21 cellular contexts compared by ENCODE assay signal in the genomic region with DNA sequence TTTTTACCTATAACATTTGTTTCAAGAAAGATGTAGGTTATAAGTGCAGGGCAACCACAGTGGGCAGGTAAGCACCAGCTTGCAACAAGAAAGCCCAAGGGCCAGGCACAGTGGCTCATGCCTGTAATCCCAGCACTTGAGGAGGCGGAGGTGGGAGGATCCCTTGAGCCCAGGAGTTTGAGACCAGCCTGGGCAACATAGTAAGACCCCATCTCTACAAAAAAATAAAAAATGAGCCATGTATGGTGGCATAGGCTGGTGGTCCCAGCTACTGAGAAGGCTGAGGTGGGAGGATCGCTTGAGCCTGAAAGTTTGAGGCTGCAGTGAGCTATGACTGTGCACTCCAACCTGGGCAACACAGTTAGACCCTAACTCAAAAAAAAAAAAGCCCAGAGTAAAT. TPM values are rescaled to one million over a fixed set of nuclear protein-coding genes. Genes with fewer than 3 reads are reported as not detected.
DNase-seq lines count a peak whose midpoint lies in the region; ATAC-seq, FAIRE-seq and TF ChIP-seq lines count a peak whose summit lies in the region.
"Had no signal": no experiment of that assay in that cellular context is flagged by ENCODE, and none has a peak within 500 bp of the region (broad histone marks: within the 10 kb centered on the region; RNA-seq: fewer than 3 reads in every experiment).

No MANE protein-coding gene starts in this region.

- POLR2A ChIA-PET in HepG2 (lab: Yijun Ruan, JAX) = no interaction called here

- no peaks in the 10 kb centered on the region for H3K27me3 ChIP-seq in HepG2 (ENCODE audit: control insufficient read depth in 1 of 2, insufficient read depth in 2 of 2, low read length in 2 of 2)
- H3K27me3 ChIP-seq in right lobe of liver = no peaks in the 10 kb centered on the region
- no peaks in the 10 kb centered on the region for H3K27me3 ChIP-seq in astrocyte (ENCODE audit: insufficient read depth, low read length)
- no peaks in the 10 kb centered on the region for H3K27me3 ChIP-seq in endodermal cell (ENCODE audit: control insufficient read depth, insufficient read depth, low read length, poor library complexity, severe bottlenecking)
- no peaks in the 10 kb centered on the region for H3K27me3 ChIP-seq in prostate gland (replicated peaks; ENCODE audit: insufficient read depth)
- H3K27me3 ChIP-seq: BLaER1 treated with 17β-estradiol and CSF1 and Interleukin-3, amounts not matched to agents 10 nM and 100 nM had no signal

- TF ChIP-seq RAD21 in HepG2 (CRISPR knock-in tag; IDR thresholded peaks at IDR 0.05) = no peak

- H3K4me1 ChIP-seq in HepG2 (ENCODE audit: insufficient read depth, low read length) (no peaks in the 10 kb centered on the region), right lobe of liver (no peaks in the 10 kb centered on the region), astrocyte (ENCODE audit: insufficient read depth, low read length) (no peaks in the 10 kb centered on the region), endodermal cell (ENCODE audit: control insufficient read depth, insufficient read depth, low read length) (no peaks in the 10 kb centered on the region), prostate gland (replicated peaks) (no peaks in the 10 kb centered on the region)
- H3K4me1 ChIP-seq: A549, Caco-2 had no signal

- peaks cover 5% of the 10 kb centered on the region for H3K79me2 ChIP-seq in HepG2 (ENCODE audit: insufficient read depth, low read length)
- H3K79me2 ChIP-seq in astrocyte (ENCODE audit: insufficient read depth, low read length) = peaks cover 75% of the 10 kb centered on the region

- H3K27me3 Mint-ChIP-seq in astrocyte (ENCODE audit: low read depth, unreplicated experiment) (no peaks in the 10 kb centered on the region), endodermal cell (ENCODE audit: insufficient read depth) (no peaks in the 10 kb centered on the region)
- H3K27me3 Mint-ChIP-seq: B cell; CD4-positive, alpha-beta T cell had no signal

- H3K4me2 ChIP-seq in HepG2 (ENCODE audit: low read depth, low read length) = no peak overlapping the region
- H3K4me2 ChIP-seq in astrocyte (ENCODE audit: low read length) = no peak overlapping the region
- H3K4me2 ChIP-seq: A549; BLaER1 treated with 17β-estradiol and CSF1 and Interleukin-3, amounts not matched to agents 10 nM and 100 nM had no signal

- H3K27ac Mint-ChIP-seq in astrocyte (ENCODE audit: unreplicated experiment) (peak overlapping the region; percentile 41), endodermal cell (no peak overlapping the region)
- H3K27ac Mint-ChIP-seq: B cell; CD4-positive, alpha-beta T cell; CD8-positive, alpha-beta T cell had no signal

- H3K9me3 Mint-ChIP-seq in astrocyte (ENCODE audit: unreplicated experiment) (no peaks in the 10 kb centered on the region), endodermal cell (no peaks in the 10 kb centered on the region)
- H3K9me3 Mint-ChIP-seq: CD4-positive, alpha-beta T cell; CD8-positive, alpha-beta T cell had no signal

- TF ChIP-seq EP300 in HepG2 (IDR thresholded peaks at IDR 0.05; ENCODE audit: low read depth in 2 of 2, low read length in 2 of 2) (no peak), HepG2 (CRISPR knock-in tag; IDR thresholded peaks at IDR 0.05; ENCODE audit: borderline replicate concordance) (no peak)

- no peak for ATAC-seq in HepG2
- no peak for ATAC-seq in right lobe of liver
- ATAC-seq: A549; CD8-positive, alpha-beta T cell had no signal

- TF ChIP-seq CTCF in HepG2 (CRISPR knock-in tag; IDR thresholded peaks at IDR 0.05) (no peak), right lobe of liver (IDR thresholded peaks at IDR 0.05) (no peak), astrocyte (IDR thresholded peaks at IDR 0.05; ENCODE audit: insufficient read depth, low read depth, low read length) (no peak), endodermal cell (conservative IDR thresholded peaks at IDR 0.05) (no peak), prostate gland (IDR thresholded peaks at IDR 0.05) (no peak)

- CTCF ChIA-PET in HepG2 (lab: Yijun Ruan, JAX; ENCODE audit: low intra/inter-chr PET ratio, low total read pairs) = no interaction called here

- H3K9ac ChIP-seq in HepG2 (ENCODE audit: insufficient read depth, low read depth, low read length) (no peak overlapping the region), astrocyte (ENCODE audit: low read length) (no peak overlapping the region), endodermal cell (ENCODE audit: extremely low read depth, low read length, poor library complexity, severe bottlenecking) (no peak overlapping the region)

- intact Hi-C loops in HepG2 (cut with micrococcal nuclease; ENCODE audit: unreplicated experiment) (no loop called here), right lobe of liver (cut with DNase I) (no loop called here), prostate gland (cut with DNase I) (no loop called here)

- in situ Hi-C loops in HepG2 (cut with HindIII; ENCODE audit: extremely low pct_ligation_motif_present, low pct_unique_long_range_greater_than_20kb) = no loop called here

- H2AFZ ChIP-seq in HepG2 (ENCODE audit: low read length) = no peak overlapping the region
- no peak overlapping the region for H2AFZ ChIP-seq in astrocyte (ENCODE audit: low read depth, low read length)

- H3K4me3 ChIP-seq in HepG2 (replicated peaks in 1 of 3; ENCODE audit: insufficient read depth in 1 of 3, low read depth in 2 of 3, low read length in 3 of 3) (no peak overlapping the region), right lobe of liver (no peak overlapping the region), astrocyte (ENCODE audit: insufficient read depth, low read depth, low read length) (no peak overlapping the region), endodermal cell (ENCODE audit: low read length) (no peak overlapping the region), prostate gland (no peak overlapping the region)
- H3K4me3 ChIP-seq: A549; BLaER1 treated with 17β-estradiol and CSF1 and Interleukin-3, amounts not matched to agents 10 nM and 100 nM had no signal

- H3K9me3 ChIP-seq in HepG2 (ENCODE audit: low read length) (no peaks in the 10 kb centered on the region), right lobe of liver (no peaks in the 10 kb centered on the region), astrocyte (ENCODE audit: insufficient read depth, low read depth, low read length) (no peaks in the 10 kb centered on the region), endodermal cell (ENCODE audit: control insufficient read depth, low read length) (no peaks in the 10 kb centered on the region), prostate gland (no peaks in the 10 kb centered on the region)
- H3K9me3 ChIP-seq: A549; BLaER1 treated with 17β-estradiol and CSF1 and Interleukin-3, amounts not matched to agents 10 nM and 100 nM; Caco-2 had no signal

- DNase-seq in HepG2 (ENCODE audit: low spot score) = no peak
- no peak for DNase-seq in right lobe of liver
- no peak for DNase-seq in astrocyte (ENCODE audit: low read depth)
- no peak for DNase-seq in endodermal cell
- no peak for DNase-seq in prostate gland (ENCODE audit: low spot score)
- DNase-seq: AML-193; Caco-2; Calu3; CD4-positive, alpha-beta T cell; CD8-positive, alpha-beta T cell; DMS79 treated with DMSO at 0.1 percent for 48 hours; GF-D8 had no signal

- BruUV-seq in HepG2 (replicated peaks; lab: Mats Ljungman, UMichigan) = no TSS peak

- no peak overlapping the region for H3K27ac ChIP-seq in HepG2 (ENCODE audit: extremely low read length, insufficient read depth, low read length)
- no peak overlapping the region for H3K27ac ChIP-seq in right lobe of liver
- H3K27ac ChIP-seq in astrocyte (ENCODE audit: low read depth, low read length) = no peak overlapping the region
- no peak overlapping the region for H3K27ac ChIP-seq in endodermal cell (ENCODE audit: low read depth, low read length)
- H3K27ac ChIP-seq in prostate gland = no peak overlapping the region
- H3K27ac ChIP-seq: 22Rv1; A549; BLaER1 treated with 17β-estradiol and CSF1 and Interleukin-3, amounts not matched to agents 10 nM and 100 nM; C4-2B had no signal

- 97% methylated on average over 2 of the region's 2 CpGs for WGBS in HepG2 (ENCODE audit: low lambda C conversion rate)
- WGBS in right lobe of liver (ENCODE audit: insufficient coverage, low coverage, low lambda C conversion rate, missing lambda C conversion rate) = 82% methylated on average over 1 of the region's 2 CpGs
- 83 to 97% methylated on average over 1 to 2 of the region's 2 CpGs for WGBS in endodermal cell (ENCODE audit: insufficient coverage in 1 of 2, insufficient read length in 1 of 2), 2 experiments
- WGBS in prostate gland = 98% methylated on average over 2 of the region's 2 CpGs

- H3K36me3 Mint-ChIP-seq in astrocyte (ENCODE audit: low read depth, unreplicated experiment) (peaks cover 17% of the 10 kb centered on the region), endodermal cell (ENCODE audit: low read depth) (peaks cover 61% of the 10 kb centered on the region)

- no peak for FAIRE-seq in HepG2 (lab: Jason Lieb, UNC)
- FAIRE-seq in astrocyte (lab: Jason Lieb, UNC) = no peak
- FAIRE-seq: A549, D721Med, G401.6, GM12891, GM19239 had no signal

- H3K4me1 Mint-ChIP-seq in astrocyte (ENCODE audit: low read depth, unreplicated experiment) = peaks cover 3% of the 10 kb centered on the region
- no peaks in the 10 kb centered on the region for H3K4me1 Mint-ChIP-seq in endodermal cell

- H3K36me3 ChIP-seq in HepG2 (replicated peaks in 1 of 2; ENCODE audit: control insufficient read depth in 1 of 2, insufficient read depth in 2 of 2, low read length in 2 of 2) (peaks cover 14 to 57% of the 10 kb centered on the region in 2 experiments), right lobe of liver (peaks cover 0 to 45% (median 21%) of the 10 kb centered on the region in 4 donors), astrocyte (ENCODE audit: insufficient read depth, low read length) (peaks cover 28% of the 10 kb centered on the region), endodermal cell (ENCODE audit: control insufficient read depth, insufficient read depth, low read length) (peaks cover 65% of the 10 kb centered on the region), prostate gland (peaks cover 1 to 4% of the 10 kb centered on the region in 2 donors)

- H3K4me3 Mint-ChIP-seq in astrocyte (ENCODE audit: unreplicated experiment) (no peak overlapping the region), endodermal cell (no peak overlapping the region)
- H3K4me3 Mint-ChIP-seq: B cell; CD4-positive, alpha-beta T cell; CD8-positive, alpha-beta T cell had no signal

- TF ChIP-seq POLR2A in HepG2 (IDR thresholded peaks at IDR 0.05; ENCODE audit: insufficient read depth in 1 of 2, low read depth in 2 of 2, low read length in 2 of 2) (no peak), right lobe of liver (IDR thresholded peaks at IDR 0.05) (no peak), prostate gland (IDR thresholded peaks at IDR 0.05) (no peak)

- H4K20me1 ChIP-seq in HepG2 (ENCODE audit: insufficient read depth, low read length) = no peaks in the 10 kb centered on the region
- peaks cover 76% of the 10 kb centered on the region for H4K20me1 ChIP-seq in astrocyte (ENCODE audit: insufficient read depth, low read length)

RNA-seq across cellular contexts. Expression of gene BCL7B, which starts 12.8 kb away (rescaled TPM):
- 22.1 and 24.3 TPM in 2 replicates for total RNA-seq in HepG2 (2016; rRNA removed; fragmentation: Illumina TruSeq; extraction: Trizol)
- total RNA-seq in HepG2 (2016; cell fraction: cytosol; rRNA removed; fragmentation: Illumina TruSeq; extraction: Trizol; ENCODE audit: low read depth) = 46.0 and 47.6 TPM in 2 replicates
- total RNA-seq in HepG2 (2016; cell fraction: insoluble cytoplasmic fraction; rRNA removed; fragmentation: Illumina TruSeq; extraction: Trizol) = 17.6 and 24.7 TPM in 2 replicates
- total RNA-seq in HepG2 (2016; cell fraction: membrane; rRNA removed; fragmentation: Illumina TruSeq; extraction: Trizol) = 71.6 and 76.1 TPM in 2 replicates
- total RNA-seq in HepG2 (2016; cell fraction: nucleus; rRNA removed; fragmentation: Illumina TruSeq; extraction: Trizol) = 13.2 and 14.6 TPM in 2 replicates
- 38.2 and 38.3 TPM in 2 replicates for polyA plus RNA-seq in HepG2 (2011; rRNA removed)
- polyA plus RNA-seq in HepG2 (2011; cell fraction: cytosol; rRNA removed) = 26.3 and 36.9 TPM in 2 replicates
- 18.9 and 21.3 TPM in 2 replicates for polyA plus RNA-seq in HepG2 (2011; cell fraction: nucleus; rRNA removed)
- polyA plus RNA-seq in HepG2 (2012) = 17.2 and 21.1 TPM in 2 replicates
- 67.1 and 73.8 TPM in 2 replicates for polyA plus RNA-seq in HepG2 (2016; cell fraction: cytosol; fragmentation: Illumina TruSeq; extraction: Trizol; ENCODE audit: low read depth)
- polyA plus RNA-seq in HepG2 (2016; cell fraction: insoluble cytoplasmic fraction; fragmentation: Illumina TruSeq; extraction: Trizol; ENCODE audit: low read depth) = 26.5 and 34.4 TPM in 2 replicates
- 87.1 and 87.3 TPM in 2 replicates for polyA plus RNA-seq in HepG2 (2016; cell fraction: membrane; fragmentation: Illumina TruSeq; extraction: Trizol; ENCODE audit: low read depth)
- 31.2 and 33.1 TPM in 2 replicates for polyA plus RNA-seq in HepG2 (2016; cell fraction: nucleus; fragmentation: Illumina TruSeq; extraction: Trizol; ENCODE audit: insufficient read depth, low read depth)
- 47.1 and 98.7 TPM in 2 replicates for polyA minus RNA-seq in HepG2 (2011; rRNA and poly(A)+ RNA removed; ENCODE audit: low replicate concordance)
- 17.2 and 21.1 TPM in 2 replicates for polyA minus RNA-seq in HepG2 (2011; cell fraction: cytosol; rRNA and poly(A)+ RNA removed)
- polyA minus RNA-seq in HepG2 (2011; cell fraction: nucleus; rRNA and poly(A)+ RNA removed) = 13.4 and 13.7 TPM in 2 replicates
- total RNA-seq in right lobe of liver = 10 to 100 TPM; 19.3 to 45.6 (median 21.3) TPM
- 27.6 and 30.1 TPM in 2 replicates for total RNA-seq in astrocyte
- total RNA-seq in endodermal cell = 10 to 100 TPM; 31.0 to 37.7 TPM
- 36.9 TPM for polyA plus RNA-seq in endodermal cell (2013, experiment 1 of 2)
- 33.5 TPM for polyA plus RNA-seq in endodermal cell (2013, experiment 2 of 2)
- total RNA-seq in prostate gland = 100 to 1,000 TPM in 1 of 2 donors, 10 to 100 TPM in 1; 78.7 to 105 TPM

RNA-seq across cellular contexts. Expression of gene BAZ1B, which starts 22.6 kb away (rescaled TPM):
- total RNA-seq in HepG2 (2016; rRNA removed; fragmentation: Illumina TruSeq; extraction: Trizol) (69.4 and 93.4 TPM in 2 replicates), right lobe of liver (10 to 100 TPM; 19.3 to 26.2 (median 25.0) TPM), astrocyte (61.0 and 62.5 TPM in 2 replicates), endodermal cell (10 to 100 TPM; 66.4 to 72.1 TPM), prostate gland (10 to 100 TPM; 43.4 to 56.4 TPM)
- 29.9 and 35.0 TPM in 2 replicates for total RNA-seq in HepG2 (2016; cell fraction: cytosol; rRNA removed; fragmentation: Illumina TruSeq; extraction: Trizol; ENCODE audit: low read depth)
- total RNA-seq in HepG2 (2016; cell fraction: insoluble cytoplasmic fraction; rRNA removed; fragmentation: Illumina TruSeq; extraction: Trizol) = 68.0 and 83.9 TPM in 2 replicates
- 26.8 and 29.8 TPM in 2 replicates for total RNA-seq in HepG2 (2016; cell fraction: membrane; rRNA removed; fragmentation: Illumina TruSeq; extraction: Trizol)
- total RNA-seq in HepG2 (2016; cell fraction: nucleus; rRNA removed; fragmentation: Illumina TruSeq; extraction: Trizol) = 55.8 and 62.8 TPM in 2 replicates
- polyA plus RNA-seq in HepG2 (2011; rRNA removed) = 16.0 and 18.6 TPM in 2 replicates
- polyA plus RNA-seq in HepG2 (2011; cell fraction: cytosol; rRNA removed) = 11.7 and 16.5 TPM in 2 replicates
- polyA plus RNA-seq in HepG2 (2011; cell fraction: nucleus; rRNA removed) = 12.5 and 14.6 TPM in 2 replicates
- 30.4 and 30.5 TPM in 2 replicates for polyA plus RNA-seq in HepG2 (2012)
- polyA plus RNA-seq in HepG2 (2016; cell fraction: cytosol; fragmentation: Illumina TruSeq; extraction: Trizol; ENCODE audit: low read depth) = 2.1 and 2.4 TPM in 2 replicates
- polyA plus RNA-seq in HepG2 (2016; cell fraction: insoluble cytoplasmic fraction; fragmentation: Illumina TruSeq; extraction: Trizol; ENCODE audit: low read depth) = 54.0 and 59.8 TPM in 2 replicates
- polyA plus RNA-seq in HepG2 (2016; cell fraction: membrane; fragmentation: Illumina TruSeq; extraction: Trizol; ENCODE audit: low read depth) = 6.2 and 7.3 TPM in 2 replicates
- 62.5 and 70.0 TPM in 2 replicates for polyA plus RNA-seq in HepG2 (2016; cell fraction: nucleus; fragmentation: Illumina TruSeq; extraction: Trizol; ENCODE audit: insufficient read depth, low read depth)
- 27.5 and 49.4 TPM in 2 replicates for polyA minus RNA-seq in HepG2 (2011; rRNA and poly(A)+ RNA removed; ENCODE audit: low replicate concordance)
- polyA minus RNA-seq in HepG2 (2011; cell fraction: cytosol; rRNA and poly(A)+ RNA removed) = 27.1 and 30.7 TPM in 2 replicates
- 31.3 and 44.1 TPM in 2 replicates for polyA minus RNA-seq in HepG2 (2011; cell fraction: nucleus; rRNA and poly(A)+ RNA removed)
- polyA plus RNA-seq in endodermal cell (2013, experiment 1 of 2) = 66.2 TPM
- 64.1 TPM for polyA plus RNA-seq in endodermal cell (2013, experiment 2 of 2)

RNA-seq across cellular contexts. Expression of gene TBL2, which starts 33.7 kb away (rescaled TPM):
- total RNA-seq in HepG2 (2016; rRNA removed; fragmentation: Illumina TruSeq; extraction: Trizol) (17.7 and 47.2 TPM in 2 replicates), right lobe of liver (10 to 100 TPM; 12.3 to 31.1 (median 16.6) TPM), astrocyte (54.8 and 58.6 TPM in 2 replicates), endodermal cell (10 to 100 TPM; 55.7 to 59.7 TPM), prostate gland (100 to 1,000 TPM in 1 of 2 donors, 10 to 100 TPM in 1; 73.5 to 112 TPM)
- total RNA-seq in HepG2 (2016; cell fraction: cytosol; rRNA removed; fragmentation: Illumina TruSeq; extraction: Trizol; ENCODE audit: low read depth) = 15.6 and 16.0 TPM in 2 replicates
- total RNA-seq in HepG2 (2016; cell fraction: insoluble cytoplasmic fraction; rRNA removed; fragmentation: Illumina TruSeq; extraction: Trizol) = 18.0 and 45.6 TPM in 2 replicates
- total RNA-seq in HepG2 (2016; cell fraction: membrane; rRNA removed; fragmentation: Illumina TruSeq; extraction: Trizol) = 19.6 and 21.4 TPM in 2 replicates
- total RNA-seq in HepG2 (2016; cell fraction: nucleus; rRNA removed; fragmentation: Illumina TruSeq; extraction: Trizol) = 39.7 and 53.4 TPM in 2 replicates
- polyA plus RNA-seq in HepG2 (2011; rRNA removed) = 43.4 and 51.8 TPM in 2 replicates
- polyA plus RNA-seq in HepG2 (2011; cell fraction: cytosol; rRNA removed) = 34.9 and 60.3 TPM in 2 replicates
- 48.6 and 49.4 TPM in 2 replicates for polyA plus RNA-seq in HepG2 (2011; cell fraction: nucleus; rRNA removed)
- polyA plus RNA-seq in HepG2 (2012) = 20.5 and 28.9 TPM in 2 replicates
- polyA plus RNA-seq in HepG2 (2016; cell fraction: cytosol; fragmentation: Illumina TruSeq; extraction: Trizol; ENCODE audit: low read depth) = 5.7 and 6.6 TPM in 2 replicates
- polyA plus RNA-seq in HepG2 (2016; cell fraction: insoluble cytoplasmic fraction; fragmentation: Illumina TruSeq; extraction: Trizol; ENCODE audit: low read depth) = 12.8 and 15.1 TPM in 2 replicates
- polyA plus RNA-seq in HepG2 (2016; cell fraction: membrane; fragmentation: Illumina TruSeq; extraction: Trizol; ENCODE audit: low read depth) = 8.4 and 11.1 TPM in 2 replicates
- polyA plus RNA-seq in HepG2 (2016; cell fraction: nucleus; fragmentation: Illumina TruSeq; extraction: Trizol; ENCODE audit: insufficient read depth, low read depth) = 59.0 and 65.3 TPM in 2 replicates
- 93.7 and 149 TPM in 2 replicates for polyA minus RNA-seq in HepG2 (2011; rRNA and poly(A)+ RNA removed; ENCODE audit: low replicate concordance)
- 63.0 and 87.1 TPM in 2 replicates for polyA minus RNA-seq in HepG2 (2011; cell fraction: cytosol; rRNA and poly(A)+ RNA removed)
- 28.2 and 35.2 TPM in 2 replicates for polyA minus RNA-seq in HepG2 (2011; cell fraction: nucleus; rRNA and poly(A)+ RNA removed)
- polyA plus RNA-seq in endodermal cell (2013, experiment 1 of 2) = 43.4 TPM
- polyA plus RNA-seq in endodermal cell (2013, experiment 2 of 2) = 37.8 TPM
